8 cellular contexts compared by ENCODE assay signal in the genomic region with DNA sequence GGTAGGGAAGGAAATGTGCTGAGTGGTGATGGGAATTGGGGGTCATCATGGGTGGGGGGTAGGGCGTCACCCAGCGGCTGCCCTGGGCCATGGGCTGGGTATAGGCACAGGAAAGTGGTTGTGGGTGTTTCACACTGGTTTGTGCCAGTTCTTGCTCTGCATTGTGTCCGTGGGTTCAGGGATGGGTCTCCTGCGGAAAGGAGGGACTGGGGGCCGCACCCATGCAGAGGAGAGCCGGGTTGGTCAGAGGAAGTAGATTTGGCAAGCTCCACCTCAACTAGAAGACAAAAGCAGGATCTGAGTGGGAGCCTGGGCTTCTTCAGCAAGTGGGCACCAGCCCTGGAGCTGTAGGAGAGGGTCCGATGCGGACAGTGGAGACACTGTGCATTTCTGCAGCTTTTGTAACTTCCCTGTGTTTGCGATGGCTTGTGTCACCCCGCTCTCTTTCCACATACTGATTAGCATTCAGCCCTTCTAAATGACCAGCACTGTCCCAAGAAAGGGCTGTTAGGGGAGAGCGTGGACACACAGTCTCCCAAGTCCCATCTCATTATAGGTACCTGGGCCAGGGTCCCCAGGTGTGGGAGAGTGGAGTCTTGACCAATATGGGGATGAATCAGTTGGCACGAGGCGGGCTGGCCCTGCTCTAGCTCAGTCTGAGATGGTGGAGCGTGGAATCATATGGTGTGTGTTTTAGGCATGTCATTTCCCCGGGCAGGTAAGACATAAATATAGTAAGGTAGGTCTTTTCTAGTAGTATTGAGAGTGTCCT.
A peak's percentile ranks its signal among the peaks of the same experiment; 100 is the strongest.
DNase-seq lines count a peak whose midpoint lies in the region; ATAC-seq and TF ChIP-seq lines count a peak whose summit lies in the region.

No MANE protein-coding gene starts in this region.

- intact Hi-C loops in heart left ventricle (cut with DNase I) = loop anchor here in 7 of 10 donors (2.0 to 5.0 kb wide), 4 partner anchors 38 to 48 kb away; no protein-coding TSS in a partner anchor

- TF ChIP-seq POLR2A in heart left ventricle (IDR thresholded peaks at IDR 0.05) = peak in 1 of 2 donors; percentile 41

- H3K9me3 Mint-ChIP-seq in T-helper 2 cell treated with Interferon-gamma antibody and Interleukin-4, amounts not matched to agents 5 μg/mL and 100 μg/mL, for 36 hours = no peaks in the 10 kb centered on the region

- no peak for TF ChIP-seq CTCF in heart left ventricle (IDR thresholded peaks at IDR 0.05)

- H3K9me3 ChIP-seq in heart left ventricle (no peaks in the 10 kb centered on the region), stomach smooth muscle (ENCODE audit: control insufficient read depth in 2 of 2, low read length in 2 of 2) (no peaks in the 10 kb centered on the region)

- peaks cover 25 to 91% (median 78%) of the 10 kb centered on the region in 12 donors for H3K4me1 ChIP-seq in heart left ventricle
- peaks cover 75% of the 10 kb centered on the region for H3K4me1 ChIP-seq in stomach smooth muscle (ENCODE audit: control insufficient read depth, insufficient read depth, low read length)

- peak overlapping the region in 11 of 12 donors; percentile 9 to 98 (median 85) for H3K4me3 ChIP-seq in heart left ventricle
- peak overlapping the region; percentile 84 to 91 for H3K4me3 ChIP-seq in stomach smooth muscle (ENCODE audit: low read length in 2 of 2)

- H3K27ac ChIP-seq in heart left ventricle (peak overlapping the region; percentile 64 to 98 (median 92)), stomach smooth muscle (ENCODE audit: low read length) (peak overlapping the region; percentile 89)

- peaks cover 61% of the 10 kb centered on the region for H3K4me1 Mint-ChIP-seq in T-helper 2 cell treated with Interferon-gamma antibody and Interleukin-4, amounts not matched to agents 5 μg/mL and 100 μg/mL, for 36 hours (ENCODE audit: low read depth)

- H3K27me3 ChIP-seq in heart left ventricle (no peaks in the 10 kb centered on the region), stomach smooth muscle (ENCODE audit: control insufficient read depth in 1 of 2, insufficient read depth in 2 of 2, low read length in 2 of 2) (no peaks in the 10 kb centered on the region)

- ATAC-seq in heart left ventricle (peak in 3 of 4 donors; percentile 2 to 30 (median 9)), GM19328 (IDR thresholded peaks at IDR 0.05; ENCODE audit: unreplicated experiment) (no peak)

- H3K4me3 Mint-ChIP-seq in T-helper 2 cell treated with Interferon-gamma antibody and Interleukin-4, amounts not matched to agents 5 μg/mL and 100 μg/mL, for 36 hours = peak overlapping the region; percentile 98

- H3K36me3 ChIP-seq in heart left ventricle (no peaks in the 10 kb centered on the region), stomach smooth muscle (ENCODE audit: control insufficient read depth in 2 of 2, insufficient read depth in 2 of 2, low read length in 2 of 2) (no peaks in the 10 kb centered on the region)

- H3K27me3 Mint-ChIP-seq in T-helper 2 cell treated with Interferon-gamma antibody and Interleukin-4, amounts not matched to agents 5 μg/mL and 100 μg/mL, for 36 hours (ENCODE audit: low read depth) = no peaks in the 10 kb centered on the region

- peak overlapping the region; percentile 95 for H3K27ac Mint-ChIP-seq in T-helper 2 cell treated with Interferon-gamma antibody and Interleukin-4, amounts not matched to agents 5 μg/mL and 100 μg/mL, for 36 hours

- peak overlapping the region; percentile 29 to 90 for H3K9ac ChIP-seq in stomach smooth muscle (ENCODE audit: low read length in 2 of 2)

- peaks cover 27% of the 10 kb centered on the region for H3K36me3 Mint-ChIP-seq in T-helper 2 cell treated with Interferon-gamma antibody and Interleukin-4, amounts not matched to agents 5 μg/mL and 100 μg/mL, for 36 hours (ENCODE audit: low read depth)

- DNase-seq in NK-92 treated with Interleukin-12 subunit alpha and Interleukin-12 subunit beta, amount 100 ng/mL, for 24 hours (lab: John Stamatoyannopoulos, UW) = peak; percentile 25
- no peak for DNase-seq in NK-92 (lab: John Stamatoyannopoulos, UW; ENCODE audit: unreplicated experiment)
- no peak for DNase-seq in T-helper 2 cell treated with Interferon-gamma antibody and Interleukin-4, amounts not matched to agents 5 μg/mL and 100 μg/mL, for 36 hours (ENCODE audit: low spot score)
- peak in 4 of 5 donors; percentile 47 to 73 (median 60) for DNase-seq in heart left ventricle
- no peak for DNase-seq in central memory CD4-positive, alpha-beta T cell
- DNase-seq in LoVo (ENCODE audit: low spot score) = no peak

- WGBS in heart left ventricle, 4 donors = 54 to 69% (median 60%) methylated on average over 14 to 15 of the region's 15 CpGs

Comparison
In these comparisons a context has a peak if more than half of its experiments do, and no peak if none do; other contexts are left out.
1. DNase-seq: peak in NK-92 treated with Interleukin-12 subunit alpha and Interleukin-12 subunit beta, amount 100 ng/mL, for 24 hours (single experiment) and heart left ventricle (4 of 5); none in NK-92 (single experiment), T-helper 2 cell treated with Interferon-gamma antibody and Interleukin-4, amounts not matched to agents 5 μg/mL and 100 μg/mL, for 36 hours (single experiment), central memory CD4-positive, alpha-beta T cell (single experiment) and LoVo (single experiment).